ENCODE assay signal across 1 cellular context in genomic region chr16:1175566-1176279, GRCh38.
TF ChIP-seq lines count a peak whose summit lies in the region.

No MANE protein-coding gene starts in this region.

TF ChIP-seq in IMR-90, 13 proteins besides CTCF, POLR2A, EP300 and RAD21:
- TF ChIP-seq MAZ (IDR thresholded peaks at IDR 0.05; ENCODE audit: borderline replicate concordance, low read depth, low read length) (no peak), CEBPB (IDR thresholded peaks at IDR 0.05; ENCODE audit: low read depth, low read length) (peak; percentile 36; the same call in 1 of the 2 replicates), NFE2L2 (IDR thresholded peaks at IDR 0.05; ENCODE audit: low read depth, low read length) (no peak), ELK1 (IDR thresholded peaks at IDR 0.05; ENCODE audit: borderline replicate concordance, low read depth, low read length) (no peak), MXI1 (IDR thresholded peaks at IDR 0.05; ENCODE audit: borderline replicate concordance, low read depth, low read length) (no peak), SMC3 (IDR thresholded peaks at IDR 0.05; ENCODE audit: low read depth, low read length) (no peak)
